In genomic region chr1:40709100-40709801, GRCh38 we compare ENCODE assay signal across 1 cellular context.
A peak's percentile ranks its signal among the peaks of the same experiment; 100 is the strongest.
TF ChIP-seq lines count a peak whose summit lies in the region.

No MANE protein-coding gene starts in this region.

TF ChIP-seq in K562, 482 proteins besides CTCF, POLR2A, EP300 and RAD21 (continued from another document and continues in another):
- TF ChIP-seq MCM3 (IDR thresholded peaks at IDR 0.05): no peak
- peak; percentile 83 for TF ChIP-seq ZBTB40 (IDR thresholded peaks at IDR 0.05)
- TF ChIP-seq ZBTB40 (CRISPR knock-in tag; IDR thresholded peaks at IDR 0.05): no peak
- TF ChIP-seq SP2 (IDR thresholded peaks at IDR 0.05; ENCODE audit: extremely low read depth, low read depth, low read length, poor library complexity, severe bottlenecking): peak; percentile 88
- TF ChIP-seq NFATC3 (IDR thresholded peaks at IDR 0.05): peak; percentile 55; the same call in 1 of the 2 replicates
- no peak for TF ChIP-seq PREB (CRISPR knock-in tag; IDR thresholded peaks at IDR 0.05)
- TF ChIP-seq CHD2 (IDR thresholded peaks at IDR 0.05; ENCODE audit: low read depth, low read length): peak; percentile 86
- TF ChIP-seq TAF7 (tag; IDR thresholded peaks at IDR 0.05): peak; percentile 68
- no peak for TF ChIP-seq SAFB (IDR thresholded peaks at IDR 0.05; ENCODE audit: borderline replicate concordance, low read depth, low read length)
- TF ChIP-seq NKRF (IDR thresholded peaks at IDR 0.05; ENCODE audit: borderline replicate concordance): peak; percentile 69; the same call in 1 of the 2 replicates
- TF ChIP-seq FOXO4 (CRISPR knock-in tag; IDR thresholded peaks at IDR 0.05): no peak
- TF ChIP-seq GTF3C2 (IDR thresholded peaks at IDR 0.05; ENCODE audit: borderline replicate concordance, extremely low read depth, insufficient read length): no peak
- TF ChIP-seq MBD1 (CRISPR knock-in tag; IDR thresholded peaks at IDR 0.05): no peak
- TF ChIP-seq PATZ1 (CRISPR knock-in tag; IDR thresholded peaks at IDR 0.05; ENCODE audit: borderline replicate concordance): no peak
- no peak for TF ChIP-seq MCM5 (IDR thresholded peaks at IDR 0.05; ENCODE audit: low read depth)
- no peak for TF ChIP-seq DACH1 (IDR thresholded peaks at IDR 0.05; ENCODE audit: partially characterized antibody)
- TF ChIP-seq PURB (CRISPR knock-in tag; IDR thresholded peaks at IDR 0.05; ENCODE audit: low read depth): no peak
- TF ChIP-seq ATF7 (IDR thresholded peaks at IDR 0.05): peak; percentile 86; the same call in 1 of the 2 replicates
- no peak for TF ChIP-seq ZBTB9 (CRISPR knock-in tag; IDR thresholded peaks at IDR 0.05)
- TF ChIP-seq ZNF408 (CRISPR knock-in tag; IDR thresholded peaks at IDR 0.05; ENCODE audit: low read depth): no peak
- TF ChIP-seq TBP (optimal IDR thresholded peaks at IDR 0.05; ENCODE audit: low read depth, low read length): peak; percentile 96
- no peak for TF ChIP-seq PHB (CRISPR knock-in tag; IDR thresholded peaks at IDR 0.05)
- TF ChIP-seq SAFB2 (IDR thresholded peaks at IDR 0.05; ENCODE audit: borderline replicate concordance, low read depth, low read length, severe bottlenecking): no peak
- no peak for TF ChIP-seq RBM14 (IDR thresholded peaks at IDR 0.05; ENCODE audit: borderline replicate concordance, insufficient read depth, low read depth, low read length)
- no peak; the same call in 1 of the 2 replicates for TF ChIP-seq STAT6 (CRISPR knock-in tag; IDR thresholded peaks at IDR 0.05)
- no peak for TF ChIP-seq ZNF785 (CRISPR knock-in tag; IDR thresholded peaks at IDR 0.05)
- no peak for TF ChIP-seq ZNF134 (CRISPR knock-in tag; conservative IDR thresholded peaks at IDR 0.05)
- no peak for TF ChIP-seq KLF10 (CRISPR knock-in tag; IDR thresholded peaks at IDR 0.05)
